In genomic region chr6:32012941-32013617, GRCh38 we compare ENCODE assay signal across 2 cellular contexts. TPM values are rescaled to one million over a fixed set of nuclear protein-coding genes. Genes with fewer than 3 reads are reported as not detected.
"Had no signal": no experiment of that assay in that cellular context is flagged by ENCODE, and none has a peak within 500 bp of the region (broad histone marks: within the 10 kb centered on the region; RNA-seq: fewer than 3 reads in every experiment).

No MANE protein-coding gene starts in this region.

RNA-seq across cellular contexts. Expression of gene CYP21A2, which starts 25.1 kb away (rescaled TPM):
- total RNA-seq: lung microvascular endothelial cell, occipital lobe had no signal
